13 cellular contexts compared by ENCODE assay signal in genomic region chr7:38453187-38453586, GRCh38.
DNase-seq lines count a peak whose midpoint lies in the region; FAIRE-seq and TF ChIP-seq lines count a peak whose summit lies in the region.
"Had no signal": no experiment of that assay in that cellular context is flagged by ENCODE, and none has a peak within 500 bp of the region (broad histone marks: within the 10 kb centered on the region; RNA-seq: fewer than 3 reads in every experiment).

No MANE protein-coding gene starts in this region.

- DNase-seq in AG20443 (ENCODE audit: low spot score) (peak; percentile 14), GM03348 (ENCODE audit: low spot score) (peak; percentile 7), H1 (ENCODE audit: low read depth in 1 of 2, low spot score in 2 of 2) (no peak), mesenchymal stem cell (no peak), HuH-7 (ENCODE audit: low spot score) (no peak)
- DNase-seq in stimulated activated CD4-positive, alpha-beta T cell treated with anti-CD3 and anti-CD28 coated beads, Interleukin-1b, Interleukin-23, amount 100 ng/mL, for 48 hours = no peak
- no peak for DNase-seq in activated CD4-positive, alpha-beta memory T cell treated with anti-CD3 and anti-CD28 coated beads for 36 hours
- DNase-seq: Kasumi-1, NCI-H2029, PC-9 had no signal

- H2BK5ac ChIP-seq in H1 (ENCODE audit: low read depth, low read length) (no peak overlapping the region), mesenchymal stem cell (ENCODE audit: low read depth, low read length, poor library complexity, severe bottlenecking) (no peak overlapping the region)

- H3K36me3 ChIP-seq in H1 (ENCODE audit: control insufficient read depth in 2 of 4, insufficient read depth in 4 of 4, low read length in 3 of 4) (no peaks in the 10 kb centered on the region), mesenchymal stem cell (ENCODE audit: control insufficient read depth in 1 of 2, insufficient read depth in 2 of 2, low read depth in 1 of 2, low read length in 2 of 2) (no peaks in the 10 kb centered on the region)
- H3K36me3 ChIP-seq: BLaER1 treated with 17β-estradiol and CSF1 and Interleukin-3, amounts not matched to agents 10 nM and 100 nM; HAP-1 had no signal

- no peaks in the 10 kb centered on the region for H3K23me2 ChIP-seq in H1 (ENCODE audit: low read depth, low read length)

- no peak overlapping the region for H3K4me3 ChIP-seq in H1 (ENCODE audit: extremely low read depth in 1 of 4, insufficient read depth in 2 of 4, low read depth in 3 of 4, low read length in 4 of 4)
- no peak overlapping the region for H3K4me3 ChIP-seq in mesenchymal stem cell (ENCODE audit: insufficient read depth in 1 of 2, low read depth in 1 of 2, low read length in 2 of 2)
- H3K4me3 ChIP-seq: BLaER1 treated with 17β-estradiol and CSF1 and Interleukin-3, amounts not matched to agents 10 nM and 100 nM; HAP-1; PC-9 had no signal

- H2BK20ac ChIP-seq in H1 (ENCODE audit: low read length) = no peak overlapping the region

- no peak for TF ChIP-seq POLR2A in H1 (IDR thresholded peaks at IDR 0.05; ENCODE audit: control extremely low read depth in 1 of 2, low read depth in 2 of 2, low read length in 2 of 2)

- no peak for TF ChIP-seq RAD21 in H1 (IDR thresholded peaks at IDR 0.05 in 1 of 2, conservative IDR thresholded peaks at IDR 0.05 in 1 of 2; ENCODE audit: low read depth in 2 of 2, low read length in 2 of 2)

- no peak overlapping the region for H4K8ac ChIP-seq in H1 (ENCODE audit: extremely low read depth, insufficient read depth, low read length)
- H4K8ac ChIP-seq in mesenchymal stem cell (ENCODE audit: low read length) = no peak overlapping the region

- intact Hi-C loops in activated CD4-positive, alpha-beta memory T cell treated with anti-CD3 and anti-CD28 coated beads for 36 hours (cut with micrococcal nuclease) = no loop called here

- H3K9me3 ChIP-seq in H1 (ENCODE audit: insufficient read depth in 2 of 2, low read depth in 1 of 2, low read length in 1 of 2) (no peaks in the 10 kb centered on the region), mesenchymal stem cell (ENCODE audit: control insufficient read depth, low read length) (no peaks in the 10 kb centered on the region)
- H3K9me3 ChIP-seq: BLaER1 treated with 17β-estradiol and CSF1 and Interleukin-3, amounts not matched to agents 10 nM and 100 nM; HAP-1 had no signal

- H3K79me1 ChIP-seq in H1 (ENCODE audit: low read depth, low read length) (no peaks in the 10 kb centered on the region), mesenchymal stem cell (replicated peaks; ENCODE audit: low read length, poor library complexity, severe bottlenecking) (no peaks in the 10 kb centered on the region)

- no peak overlapping the region for H3K23ac ChIP-seq in H1 (ENCODE audit: insufficient read length)
- no peak overlapping the region for H3K23ac ChIP-seq in mesenchymal stem cell (ENCODE audit: low read length in 2 of 2)

- H3K79me2 ChIP-seq in H1 (ENCODE audit: control insufficient read depth in 1 of 2, insufficient read depth in 2 of 2, low read length in 2 of 2) = no peaks in the 10 kb centered on the region

- WGBS in H1 (ENCODE audit: extremely low coverage in 1 of 2, insufficient coverage in 1 of 2, insufficient read length in 1 of 2, insufficient replicate concordance in 2 of 2, low coverage in 1 of 2, low lambda C conversion rate in 2 of 2, missing lambda C conversion rate in 1 of 2), 2 experiments = 70% methylated on average over 3 of the region's 3 CpGs; no CpG with 5 or more reads in 1 of the 2 experiments
- 56% methylated on average over 3 of the region's 3 CpGs for WGBS in mesenchymal stem cell

- H3K14ac ChIP-seq in H1 (ENCODE audit: insufficient read length) = no peak overlapping the region
- H3K14ac ChIP-seq in mesenchymal stem cell (ENCODE audit: low read length in 2 of 2) = no peak overlapping the region

- H2BK120ac ChIP-seq in H1 (replicated peaks; ENCODE audit: low read depth, low read length) = no peak overlapping the region
- H2BK120ac ChIP-seq in mesenchymal stem cell (ENCODE audit: low read depth, low read length) = no peak overlapping the region

- no peak overlapping the region for H3K4me2 ChIP-seq in H1 (ENCODE audit: insufficient read depth in 1 of 2, low read depth in 2 of 2, low read length in 2 of 2)
- no peak overlapping the region for H3K4me2 ChIP-seq in mesenchymal stem cell (ENCODE audit: low read length, poor library complexity, severe bottlenecking)
- H3K4me2 ChIP-seq: BLaER1 treated with 17β-estradiol and CSF1 and Interleukin-3, amounts not matched to agents 10 nM and 100 nM; PC-9 had no signal

- H3K18ac ChIP-seq in H1 (ENCODE audit: extremely low read depth, low read length) (no peak overlapping the region), mesenchymal stem cell (ENCODE audit: low read depth in 1 of 2, low read length in 2 of 2) (no peak overlapping the region)

- H2AK5ac ChIP-seq in H1 (ENCODE audit: low read depth, low read length) (no peak overlapping the region), mesenchymal stem cell (ENCODE audit: low read length, severe bottlenecking) (no peak overlapping the region)

- no peaks in the 10 kb centered on the region for H3K4me1 Mint-ChIP-seq in activated CD4-positive, alpha-beta memory T cell treated with anti-CD3 and anti-CD28 coated beads for 36 hours (ENCODE audit: low read depth)

- H2AFZ ChIP-seq in H1 (ENCODE audit: low read length) (no peak overlapping the region), mesenchymal stem cell (ENCODE audit: low read depth, low read length) (no peak overlapping the region)
- H2AFZ ChIP-seq: PC-9 had no signal

- H2BK12ac ChIP-seq in H1 (ENCODE audit: low read depth, low read length) (no peak overlapping the region), mesenchymal stem cell (ENCODE audit: low read length in 2 of 2) (no peak overlapping the region)

- POLR2A ChIA-PET in H1 (lab: Charles Lee; ENCODE audit: partially characterized antibody) = interaction anchor here (1.0 kb wide), 1 partner anchor 265 kb away, joined by 3 read pairs; no protein-coding TSS in a partner anchor
- POLR2A ChIA-PET in activated CD4-positive, alpha-beta memory T cell treated with anti-CD3 and anti-CD28 coated beads for 36 hours (lab: Charles Lee) = interaction anchor here (1.1 to 1.3 kb wide), 2 partner anchors 10 to 16 kb away, joined by 3 read pairs; no protein-coding TSS in a partner anchor

- no peaks in the 10 kb centered on the region for H3K36me3 Mint-ChIP-seq in activated CD4-positive, alpha-beta memory T cell treated with anti-CD3 and anti-CD28 coated beads for 36 hours

- no peak overlapping the region for H3K27ac ChIP-seq in H1 (ENCODE audit: low read depth, low read length)
- H3K27ac ChIP-seq in mesenchymal stem cell (ENCODE audit: low read length, poor library complexity, severe bottlenecking) = no peak overlapping the region
- H3K27ac ChIP-seq: BLaER1 treated with 17β-estradiol and CSF1 and Interleukin-3, amounts not matched to agents 10 nM and 100 nM; PC-9 had no signal

- H3K56ac ChIP-seq in H1 (replicated peaks; ENCODE audit: insufficient read length, low read depth, low read length) = no peak overlapping the region

- no peaks in the 10 kb centered on the region for H3K9me3 Mint-ChIP-seq in activated CD4-positive, alpha-beta memory T cell treated with anti-CD3 and anti-CD28 coated beads for 36 hours

- H3K4me3 Mint-ChIP-seq in activated CD4-positive, alpha-beta memory T cell treated with anti-CD3 and anti-CD28 coated beads for 36 hours = no peak overlapping the region

- no peak overlapping the region for H4K5ac ChIP-seq in H1 (ENCODE audit: insufficient read length, low read depth, low read length)

- H3K9ac ChIP-seq in H1 (replicated peaks in 1 of 4; ENCODE audit: extremely low read depth in 1 of 4, low read depth in 3 of 4, low read length in 3 of 4) (no peak overlapping the region), mesenchymal stem cell (ENCODE audit: low read length) (peak overlapping the region; percentile 23)
- H3K9ac ChIP-seq: BLaER1 treated with 17β-estradiol and CSF1 and Interleukin-3, amounts not matched to agents 10 nM and 100 nM had no signal

- H4K91ac ChIP-seq in H1 (replicated peaks; ENCODE audit: insufficient read length, low read length) (no peak overlapping the region), mesenchymal stem cell (ENCODE audit: low read length) (no peak overlapping the region)

- H3K4me1 ChIP-seq in H1 (replicated peaks in 1 of 4; ENCODE audit: control insufficient read depth in 3 of 4, insufficient read depth in 4 of 4, low read length in 3 of 4) = no peaks in the 10 kb centered on the region; a peak in 1 of 7 replicates
- no peaks in the 10 kb centered on the region for H3K4me1 ChIP-seq in mesenchymal stem cell (ENCODE audit: control insufficient read depth, insufficient read depth, low read depth, low read length)
- H3K4me1 ChIP-seq: BLaER1 treated with 17β-estradiol and CSF1 and Interleukin-3, amounts not matched to agents 10 nM and 100 nM; HAP-1 had no signal

- CTCF ChIA-PET in H1 (lab: Charles Lee; ENCODE audit: partially characterized antibody) = interaction anchor here (1.0 to 2.9 kb wide), 12 partner anchors 11 to 293 kb away, joined by 3 to 20 read pairs (median 4); partner anchors contain the start of gene AMPH
- CTCF ChIA-PET in activated CD4-positive, alpha-beta memory T cell treated with anti-CD3 and anti-CD28 coated beads for 36 hours (lab: Charles Lee) = no interaction called here

- no peaks in the 10 kb centered on the region for H3K27me3 ChIP-seq in H1 (replicated peaks in 1 of 4; ENCODE audit: control insufficient read depth in 3 of 4, extremely low read depth in 1 of 4, insufficient read depth in 3 of 4, low read length in 3 of 4)
- no peaks in the 10 kb centered on the region for H3K27me3 ChIP-seq in mesenchymal stem cell (ENCODE audit: control insufficient read depth in 1 of 2, insufficient read depth in 1 of 2, low read length in 2 of 2)
- H3K27me3 ChIP-seq: BLaER1 treated with 17β-estradiol and CSF1 and Interleukin-3, amounts not matched to agents 10 nM and 100 nM had no signal

- H3K27me3 Mint-ChIP-seq in activated CD4-positive, alpha-beta memory T cell treated with anti-CD3 and anti-CD28 coated beads for 36 hours = peaks cover 4% of the 10 kb centered on the region

- TF ChIP-seq CTCF in H1 (IDR thresholded peaks at IDR 0.05; ENCODE audit: control extremely low read depth in 1 of 3, insufficient read depth in 1 of 3, low read depth in 1 of 3, low read length in 3 of 3) = no peak

- no peak overlapping the region for H2BK15ac ChIP-seq in H1 (ENCODE audit: low read length)
- H2BK15ac ChIP-seq in mesenchymal stem cell (ENCODE audit: low read depth, poor library complexity, severe bottlenecking) = no peak overlapping the region

- TF ChIP-seq EP300 in H1 (IDR thresholded peaks at IDR 0.05; ENCODE audit: borderline replicate concordance in 1 of 2, low read depth in 2 of 2, low read length in 2 of 2) = no peak

- FAIRE-seq in H1 (lab: Jason Lieb, UNC) = peak; percentile 13
- FAIRE-seq: HepG2 had no signal

- H4K20me1 ChIP-seq in H1 (replicated peaks in 1 of 2; ENCODE audit: control insufficient read depth in 1 of 2, insufficient read depth in 2 of 2, low read length in 2 of 2) = no peaks in the 10 kb centered on the region
- H4K20me1 ChIP-seq: BLaER1 treated with 17β-estradiol and CSF1 and Interleukin-3, amounts not matched to agents 10 nM and 100 nM had no signal

- H3K27ac Mint-ChIP-seq in activated CD4-positive, alpha-beta memory T cell treated with anti-CD3 and anti-CD28 coated beads for 36 hours = no peak overlapping the region

- H3K4ac ChIP-seq in H1 (replicated peaks; ENCODE audit: insufficient read length, low read depth, low read length) = no peak overlapping the region
- no peak overlapping the region for H3K4ac ChIP-seq in mesenchymal stem cell (ENCODE audit: low read depth in 1 of 2, low read length in 2 of 2)

Comparison
In these comparisons a context has a peak if more than half of its experiments do, and no peak if none do; other contexts are left out.
1. DNase-seq: peak in AG20443 (single experiment) and GM03348 (single experiment); none in H1 (0 of 2), mesenchymal stem cell (single experiment), stimulated activated CD4-positive, alpha-beta T cell treated with anti-CD3 and anti-CD28 coated beads, Interleukin-1b, Interleukin-23, amount 100 ng/mL, for 48 hours (single experiment), HuH-7 (single experiment) and activated CD4-positive, alpha-beta memory T cell treated with anti-CD3 and anti-CD28 coated beads for 36 hours (single experiment).